ENCODE assay signal across 23 cellular contexts in genomic region chr15:41504751-41505492, GRCh38. TPM values are rescaled to one million over a fixed set of nuclear protein-coding genes. Genes with fewer than 3 reads are reported as not detected.
"Had no signal": no experiment of that assay in that cellular context is flagged by ENCODE, and none has a peak within 500 bp of the region (broad histone marks: within the 10 kb centered on the region; RNA-seq: fewer than 3 reads in every experiment).

No MANE protein-coding gene starts in this region.

- H3K4me3 Mint-ChIP-seq: memory B cell, mesothelial cell of epicardium, nephron had no signal

- FAIRE-seq: endometrium, islet of Langerhans had no signal

- ATAC-seq: gastrocnemius medialis, heart right ventricle, left lung, lower lobe of right lung had no signal

- H3K9me3 Mint-ChIP-seq: memory B cell, mesothelial cell of epicardium, nephron had no signal

- H3K27ac ChIP-seq: epithelial cell of prostate, esophagus muscularis mucosa, gastrocnemius medialis, heart right ventricle, left lung, lower lobe of right lung, neutrophil, sigmoid colon, stomach had no signal

- H3K36me3 Mint-ChIP-seq: memory B cell, mesothelial cell of epicardium had no signal

- H3K27ac Mint-ChIP-seq: memory B cell, mesothelial cell of epicardium, nephron had no signal

- H3K4me3 ChIP-seq: esophagus muscularis mucosa, gastrocnemius medialis, heart right ventricle, left lung, lower lobe of right lung, sigmoid colon, skin epidermis, stomach had no signal

- H3K9me3 ChIP-seq: esophagus muscularis mucosa, gastrocnemius medialis, heart right ventricle, left lung, lower lobe of right lung, neutrophil, sigmoid colon, stomach had no signal

- H3K4me1 Mint-ChIP-seq: nephron had no signal

- H3K36me3 ChIP-seq: esophagus muscularis mucosa, gastrocnemius medialis, heart right ventricle, left lung, lower lobe of right lung, neutrophil, sigmoid colon had no signal

- DNase-seq: effector memory CD4-positive, alpha-beta T cell; gastrocnemius medialis; heart right ventricle; hypothalamus; kidney glomerular epithelial cell; left lung; lower lobe of right lung; sigmoid colon; stimulated activated CD4-positive, alpha-beta T cell treated with anti-CD3 and anti-CD28 coated beads, Interleukin-2, amount 100 ng/mL, for 24 hours; stimulated activated CD4-positive, alpha-beta T cell treated with anti-CD3 and anti-CD28 coated beads, Interleukin-4, amount 100 ng/mL, for 4 hours; stimulated activated naive CD4-positive, alpha-beta T cell; stomach; trophoblast cell had no signal

RNA-seq across cellular contexts. Expression of gene ITPKA, which starts 11.2 kb away (rescaled TPM):
- total RNA-seq: osteocyte had no signal
